ENCODE assay signal across 9 cellular contexts in genomic region chr1:84434081-84434755, GRCh38. TPM values are rescaled to one million over a fixed set of nuclear protein-coding genes. Genes with fewer than 3 reads are reported as not detected.
DNase-seq lines count a peak whose midpoint lies in the region; ATAC-seq and TF ChIP-seq lines count a peak whose summit lies in the region.
"Had no signal": no experiment of that assay in that cellular context is flagged by ENCODE, and none has a peak within 500 bp of the region (broad histone marks: within the 10 kb centered on the region; RNA-seq: fewer than 3 reads in every experiment).

No MANE protein-coding gene starts in this region.

- H3K27me3 Mint-ChIP-seq in stimulated activated naive CD8-positive, alpha-beta T cell treated with anti-CD3 and anti-CD28 coated beads, Interleukin-15, Interleukin-2, amounts not matched to agents 100 ng/mL and 50 ng/mL, for 24 hours = no peaks in the 10 kb centered on the region

- TF ChIP-seq CTCF in PC-3 (conservative IDR thresholded peaks at IDR 0.05; ENCODE audit: low read depth, low read length) (no peak; the same call in 1 of the 2 replicates), epithelial cell of esophagus (IDR thresholded peaks at IDR 0.05; ENCODE audit: insufficient read depth, low read depth, low read length, missing control alignments) (no peak), GM10248 (IDR thresholded peaks at IDR 0.05; ENCODE audit: control extremely low read depth, extremely low read depth, low read depth, missing control alignments) (no peak)

- no peaks in the 10 kb centered on the region for H3K9me2 ChIP-seq in PC-3 (replicated peaks; ENCODE audit: low read length)

- H3K27me3 ChIP-seq in PC-3 (ENCODE audit: low read length) = no peaks in the 10 kb centered on the region
- H3K27me3 ChIP-seq: MG63 had no signal

- 0 out of 2 replicates have a peak overlapping the region, but pooled peaks have one; percentile 20 for H2AFZ ChIP-seq in PC-3 (ENCODE audit: low read length)

- DNase-seq in stimulated activated naive CD8-positive, alpha-beta T cell treated with anti-CD3 and anti-CD28 coated beads, Interleukin-15, Interleukin-2, amounts not matched to agents 100 U/mL and 50 U/mL, for 24 hours = no peak
- DNase-seq in PC-3 = peak; percentile 25
- peak; percentile 29 for DNase-seq in epithelial cell of esophagus (ENCODE audit: low read depth)
- no peak for DNase-seq in GM10248 (ENCODE audit: extremely low spot score)

- H3K27ac Mint-ChIP-seq in stimulated activated naive CD8-positive, alpha-beta T cell treated with anti-CD3 and anti-CD28 coated beads, Interleukin-15, Interleukin-2, amounts not matched to agents 100 ng/mL and 50 ng/mL, for 24 hours = no peak overlapping the region

- H3K4me1 Mint-ChIP-seq in stimulated activated naive CD8-positive, alpha-beta T cell treated with anti-CD3 and anti-CD28 coated beads, Interleukin-15, Interleukin-2, amounts not matched to agents 100 ng/mL and 50 ng/mL, for 24 hours (ENCODE audit: low read depth) = peaks cover 9% of the 10 kb centered on the region

- CTCF ChIA-PET in PC-3 (lab: Charles Lee) = interaction anchor here (0.6 to 1.2 kb wide), 4 partner anchors 131 to 293 kb away, joined by 3 to 10 read pairs (median 4); no protein-coding TSS in a partner anchor
- CTCF ChIA-PET in GM10248 (lab: Yijun Ruan, JAX) = interaction anchor here (0.6 to 7.5 kb wide), 24 partner anchors 9 to 482 kb away, joined by 3 to 71 read pairs (median 4); partner anchors contain the start of gene PRKACB

- no peaks in the 10 kb centered on the region for H3K36me3 ChIP-seq in PC-3 (ENCODE audit: low read depth, low read length)
- H3K36me3 ChIP-seq: MG63 had no signal

- POLR2A ChIA-PET in PC-3 (lab: Charles Lee; ENCODE audit: unreplicated experiment) = interaction anchor here (0.6 kb wide), 2 partner anchors 27 to 40 kb away, joined by 3 to 4 read pairs; no protein-coding TSS in a partner anchor
- POLR2A ChIA-PET in GM10248 (lab: Yijun Ruan, JAX) = no interaction called here

- peak overlapping the region; percentile 22; the same call in 1 of the 2 replicates for H3K4me2 ChIP-seq in PC-3 (ENCODE audit: low read length)

- no peaks in the 10 kb centered on the region for H4K20me1 ChIP-seq in PC-3 (ENCODE audit: low read length)

- intact Hi-C loops in PC-3 (cut with micrococcal nuclease) = loop anchor here (2.0 to 10.0 kb wide), 3 partner anchors 162 to 529 kb away; no protein-coding TSS in a partner anchor

- no peak for ATAC-seq in stimulated activated naive CD8-positive, alpha-beta T cell treated with anti-CD3 and anti-CD28 coated beads, Interleukin-15, Interleukin-2, amounts not matched to agents 100 U/mL and 50 U/mL, for 24 hours
- ATAC-seq in PC-3 = peak; percentile 45
- ATAC-seq in GM18511 (IDR thresholded peaks at IDR 0.05; ENCODE audit: unreplicated experiment) = no peak
- ATAC-seq in GM21390 (IDR thresholded peaks at IDR 0.05; ENCODE audit: unreplicated experiment) = no peak
- no peak for ATAC-seq in HG02623 (IDR thresholded peaks at IDR 0.05; ENCODE audit: unreplicated experiment)

- H3K9me3 Mint-ChIP-seq in stimulated activated naive CD8-positive, alpha-beta T cell treated with anti-CD3 and anti-CD28 coated beads, Interleukin-15, Interleukin-2, amounts not matched to agents 100 ng/mL and 50 ng/mL, for 24 hours = peaks cover 4% of the 10 kb centered on the region

- peaks cover 22% of the 10 kb centered on the region for H3K4me1 ChIP-seq in PC-3 (ENCODE audit: insufficient read depth, low read length)

- H3K36me3 Mint-ChIP-seq in stimulated activated naive CD8-positive, alpha-beta T cell treated with anti-CD3 and anti-CD28 coated beads, Interleukin-15, Interleukin-2, amounts not matched to agents 100 ng/mL and 50 ng/mL, for 24 hours (ENCODE audit: low read depth) = no peaks in the 10 kb centered on the region

- no TSS peak for BruUV-seq in PC-3 (replicated peaks; lab: Mats Ljungman, UMichigan)

- H3K9ac ChIP-seq in PC-3 (ENCODE audit: low read length) = peak overlapping the region; percentile 60

- no peaks in the 10 kb centered on the region for H3K79me2 ChIP-seq in PC-3 (ENCODE audit: low read length)

- H3K4me3 ChIP-seq in PC-3 (ENCODE audit: low read length) (no peak overlapping the region), epithelial cell of esophagus (ENCODE audit: low read length) (no peak overlapping the region)
- H3K4me3 ChIP-seq: MG63 had no signal

- peak overlapping the region; percentile 65 for H3K4me3 Mint-ChIP-seq in stimulated activated naive CD8-positive, alpha-beta T cell treated with anti-CD3 and anti-CD28 coated beads, Interleukin-15, Interleukin-2, amounts not matched to agents 100 ng/mL and 50 ng/mL, for 24 hours

- no peaks in the 10 kb centered on the region for H3F3A ChIP-seq in PC-3 (ENCODE audit: low read length, unreplicated experiment)

- H3K9me3 ChIP-seq in PC-3 (ENCODE audit: low read length) = no peaks in the 10 kb centered on the region
- H3K9me3 ChIP-seq: MG63 had no signal

- peak overlapping the region; percentile 21; the same call in 1 of the 2 replicates for H3K27ac ChIP-seq in PC-3 (ENCODE audit: low read length)

RNA-seq across cellular contexts. Expression of gene DNASE2B, which starts 35.9 kb away (rescaled TPM):
- not detected in 2 replicates for total RNA-seq in PC-3 (2014; rRNA removed)

RNA-seq across cellular contexts. Expression of gene RPF1, which starts 44.8 kb away (rescaled TPM):
- 83.0 and 85.8 TPM in 2 replicates for total RNA-seq in PC-3 (2014; rRNA removed)

Comparison
In these comparisons a context has a peak if more than half of its experiments do, and no peak if none do; other contexts are left out.
1. DNase-seq: peak in PC-3 (single experiment) and epithelial cell of esophagus (single experiment); none in stimulated activated naive CD8-positive, alpha-beta T cell treated with anti-CD3 and anti-CD28 coated beads, Interleukin-15, Interleukin-2, amounts not matched to agents 100 U/mL and 50 U/mL, for 24 hours (single experiment) and GM10248 (single experiment).